1 cellular context compared by ENCODE assay signal in the genomic region with DNA sequence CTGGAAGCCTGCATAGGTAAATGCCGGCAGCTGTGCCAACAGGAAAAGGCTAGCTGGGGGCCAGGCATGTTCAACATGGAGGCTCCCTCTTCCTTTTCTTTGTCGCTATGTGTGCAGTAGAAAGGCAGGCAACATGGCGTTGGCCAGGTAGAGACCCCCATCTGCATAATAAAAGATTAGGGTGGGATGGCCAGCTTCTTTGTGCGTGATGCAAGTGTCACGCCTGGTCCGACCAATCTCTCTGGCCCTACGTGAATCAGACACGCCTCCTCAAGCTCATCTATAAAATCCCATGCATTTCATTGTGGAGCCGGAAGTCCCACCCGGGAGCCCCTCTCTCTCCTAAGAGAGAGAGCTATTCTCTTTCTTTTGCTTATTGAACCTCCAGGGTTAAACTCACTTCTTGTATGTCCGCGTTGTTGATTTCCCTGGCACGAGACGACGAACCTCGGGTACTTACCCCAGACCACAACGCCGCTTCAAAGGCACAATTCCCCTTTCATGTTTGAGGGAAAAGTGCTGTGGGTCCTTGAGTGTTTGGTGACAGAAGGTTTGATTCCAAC.
TF ChIP-seq lines count a peak whose summit lies in the region.

No MANE protein-coding gene starts in this region.

TF ChIP-seq in SK-N-SH, 30 proteins besides CTCF, POLR2A, EP300 and RAD21 (continued from another document):
- TF ChIP-seq, protein P1, sequence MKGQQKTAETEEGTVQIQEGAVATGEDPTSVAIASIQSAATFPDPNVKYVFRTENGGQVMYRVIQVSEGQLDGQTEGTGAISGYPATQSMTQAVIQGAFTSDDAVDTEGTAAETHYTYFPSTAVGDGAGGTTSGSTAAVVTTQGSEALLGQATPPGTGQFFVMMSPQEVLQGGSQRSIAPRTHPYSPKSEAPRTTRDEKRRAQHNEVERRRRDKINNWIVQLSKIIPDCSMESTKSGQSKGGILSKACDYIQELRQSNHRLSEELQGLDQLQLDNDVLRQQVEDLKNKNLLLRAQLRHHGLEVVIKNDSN (IDR thresholded peaks at IDR 0.05; ENCODE audit: borderline replicate concordance, low read depth), result no peak
- TF ChIP-seq FOXJ3 (CRISPR knock-in tag; IDR thresholded peaks at IDR 0.05), result no peak
- TF ChIP-seq TAF1 (IDR thresholded peaks at IDR 0.05; ENCODE audit: borderline replicate concordance, low read depth, low read length), result peak; percentile 44; the same call in 1 of the 2 replicates
- no peak for TF ChIP-seq NRF1 (IDR thresholded peaks at IDR 0.05; ENCODE audit: low read depth, low read length)
- no peak for TF ChIP-seq RFX5 (IDR thresholded peaks at IDR 0.05; ENCODE audit: low read length)
- TF ChIP-seq YY1 (IDR thresholded peaks at IDR 0.05; ENCODE audit: low read depth), result no peak
- no peak for TF ChIP-seq MXI1 (IDR thresholded peaks at IDR 0.05; ENCODE audit: low read depth, low read length)
- TF ChIP-seq TEAD4 (IDR thresholded peaks at IDR 0.05; ENCODE audit: borderline replicate concordance, insufficient read depth), result no peak
- TF ChIP-seq ELF1 (IDR thresholded peaks at IDR 0.05), result peak; percentile 33; the same call in 1 of the 2 replicates
- TF ChIP-seq JUND (IDR thresholded peaks at IDR 0.05), result no peak
- TF ChIP-seq SMC3 (IDR thresholded peaks at IDR 0.05; ENCODE audit: low read depth, low read length), result no peak
- no peak for TF ChIP-seq FOXM1 (IDR thresholded peaks at IDR 0.05; ENCODE audit: low read depth)
- TF ChIP-seq, protein P2, sequence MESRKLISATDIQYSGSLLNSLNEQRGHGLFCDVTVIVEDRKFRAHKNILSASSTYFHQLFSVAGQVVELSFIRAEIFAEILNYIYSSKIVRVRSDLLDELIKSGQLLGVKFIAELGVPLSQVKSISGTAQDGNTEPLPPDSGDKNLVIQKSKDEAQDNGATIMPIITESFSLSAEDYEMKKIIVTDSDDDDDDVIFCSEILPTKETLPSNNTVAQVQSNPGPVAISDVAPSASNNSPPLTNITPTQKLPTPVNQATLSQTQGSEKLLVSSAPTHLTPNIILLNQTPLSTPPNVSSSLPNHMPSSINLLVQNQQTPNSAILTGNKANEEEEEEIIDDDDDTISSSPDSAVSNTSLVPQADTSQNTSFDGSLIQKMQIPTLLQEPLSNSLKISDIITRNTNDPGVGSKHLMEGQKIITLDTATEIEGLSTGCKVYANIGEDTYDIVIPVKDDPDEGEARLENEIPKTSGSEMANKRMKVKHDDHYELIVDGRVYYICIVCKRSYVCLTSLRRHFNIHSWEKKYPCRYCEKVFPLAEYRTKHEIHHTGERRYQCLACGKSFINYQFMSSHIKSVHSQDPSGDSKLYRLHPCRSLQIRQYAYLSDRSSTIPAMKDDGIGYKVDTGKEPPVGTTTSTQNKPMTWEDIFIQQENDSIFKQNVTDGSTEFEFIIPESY (IDR thresholded peaks at IDR 0.05; ENCODE audit: borderline replicate concordance, low read depth), result no peak
